Comparison of ENCODE assay signal across 1 cellular context in genomic region chr2:169089182-169089581, GRCh38.
TF ChIP-seq lines count a peak whose summit lies in the region.

No MANE protein-coding gene starts in this region.

TF ChIP-seq in H1, 55 proteins besides CTCF, POLR2A, EP300 and RAD21 (continued from another document):
- TF ChIP-seq NANOG (IDR thresholded peaks at IDR 0.05; ENCODE audit: insufficient read depth, low read depth, low read length, poor library complexity, severe bottlenecking) (no peak), SUZ12 (IDR thresholded peaks at IDR 0.05; ENCODE audit: low read length) (no peak), GTF2F1 (IDR thresholded peaks at IDR 0.05; ENCODE audit: borderline replicate concordance, low read depth, low read length) (no peak), RBBP5 (IDR thresholded peaks at IDR 0.05; ENCODE audit: borderline replicate concordance, low read depth, low read length) (no peak), HDAC2 (IDR thresholded peaks at IDR 0.05; ENCODE audit: borderline replicate concordance in 1 of 2, low read depth in 2 of 2, low read length in 2 of 2) (no peak), TCF12 (IDR thresholded peaks at IDR 0.05; ENCODE audit: low read depth, low read length) (no peak), SIN3A (conservative IDR thresholded peaks at IDR 0.05 in 1 of 2, IDR thresholded peaks at IDR 0.05 in 1 of 2; ENCODE audit: low read depth in 1 of 2, low read length in 2 of 2) (no peak)
